Comparison of ENCODE assay signal across 8 cellular contexts in genomic region chrX:149825424-149825823, GRCh38. TPM values are rescaled to one million over a fixed set of nuclear protein-coding genes. Genes with fewer than 3 reads are reported as not detected.
DNase-seq lines count a peak whose midpoint lies in the region; ATAC-seq and TF ChIP-seq lines count a peak whose summit lies in the region.

No MANE protein-coding gene starts in this region.

- no peak overlapping the region for H2BK15ac ChIP-seq in mesenchymal stem cell (ENCODE audit: low read depth, poor library complexity, severe bottlenecking)

- H3K9me3 ChIP-seq in mesenchymal stem cell (ENCODE audit: control insufficient read depth, low read length) (no peaks in the 10 kb centered on the region), ovary (no peaks in the 10 kb centered on the region)

- ATAC-seq in GM19328 (IDR thresholded peaks at IDR 0.05; ENCODE audit: unreplicated experiment) (no peak), GM18868 (IDR thresholded peaks at IDR 0.05; ENCODE audit: unreplicated experiment) (no peak)

- no peak for TF ChIP-seq POLR2A in ovary (IDR thresholded peaks at IDR 0.05)

- no peak overlapping the region for H2AK5ac ChIP-seq in mesenchymal stem cell (ENCODE audit: low read length, severe bottlenecking)

- peak; percentile 36 for DNase-seq in ELR (ENCODE audit: low read depth)
- DNase-seq in NCI-H1105 treated with DMSO at 0.1 percent for 48 hours (lab: John Stamatoyannopoulos, UW) = peak; percentile 36
- peak; percentile 18 for DNase-seq in activated T-helper 1 cell treated with Interleukin-2 at 50 U/mL for 16 hours (ENCODE audit: low read depth)
- peak; percentile 4 for DNase-seq in mesenchymal stem cell
- no peak for DNase-seq in ovary
- no peak for DNase-seq in amniotic stem cell (lab: John Stamatoyannopoulos, UW)

- H3K4me1 ChIP-seq in mesenchymal stem cell (ENCODE audit: control insufficient read depth, insufficient read depth, low read depth, low read length) (no peaks in the 10 kb centered on the region), ovary (ENCODE audit: insufficient read depth) (no peaks in the 10 kb centered on the region)

- no peak overlapping the region for H3K9ac ChIP-seq in mesenchymal stem cell (ENCODE audit: low read length)

- H3K27me3 ChIP-seq in mesenchymal stem cell (ENCODE audit: control insufficient read depth in 1 of 2, insufficient read depth in 1 of 2, low read length in 2 of 2) (peaks cover 0 to 15% of the 10 kb centered on the region in 2 experiments), ovary (no peaks in the 10 kb centered on the region)

- no peak for TF ChIP-seq CTCF in ovary (IDR thresholded peaks at IDR 0.05)

- H2BK12ac ChIP-seq in mesenchymal stem cell (ENCODE audit: low read length in 2 of 2) = no peak overlapping the region

- peak overlapping the region; percentile 19 for H2BK120ac ChIP-seq in mesenchymal stem cell (ENCODE audit: low read depth, low read length)

- H3K36me3 ChIP-seq in mesenchymal stem cell (ENCODE audit: control insufficient read depth in 1 of 2, insufficient read depth in 2 of 2, low read depth in 1 of 2, low read length in 2 of 2) (no peaks in the 10 kb centered on the region), ovary (no peaks in the 10 kb centered on the region)

- no peak overlapping the region for H3K4me2 ChIP-seq in mesenchymal stem cell (ENCODE audit: low read length, poor library complexity, severe bottlenecking)

- no peak for TF ChIP-seq EP300 in ovary (IDR thresholded peaks at IDR 0.05)

- no peak overlapping the region for H3K18ac ChIP-seq in mesenchymal stem cell (ENCODE audit: low read depth in 1 of 2, low read length in 2 of 2)

- no peak overlapping the region for H3K4ac ChIP-seq in mesenchymal stem cell (ENCODE audit: low read depth in 1 of 2, low read length in 2 of 2)

- intact Hi-C loops in ovary (cut with DNase I) = no loop called here

- no peak overlapping the region for H3K4me3 ChIP-seq in mesenchymal stem cell (ENCODE audit: insufficient read depth in 1 of 2, low read depth in 1 of 2, low read length in 2 of 2)
- no peak overlapping the region for H3K4me3 ChIP-seq in ovary

- H3K14ac ChIP-seq in mesenchymal stem cell (ENCODE audit: low read length in 2 of 2) = no peak overlapping the region

- no peak overlapping the region for H3K27ac ChIP-seq in mesenchymal stem cell (ENCODE audit: low read length, poor library complexity, severe bottlenecking)
- no peak overlapping the region for H3K27ac ChIP-seq in ovary

- H3K79me1 ChIP-seq in mesenchymal stem cell (replicated peaks; ENCODE audit: low read length, poor library complexity, severe bottlenecking) = no peaks in the 10 kb centered on the region

- H2AFZ ChIP-seq in mesenchymal stem cell (ENCODE audit: low read depth, low read length) = no peak overlapping the region

- no peak overlapping the region for H3K23ac ChIP-seq in mesenchymal stem cell (ENCODE audit: low read length in 2 of 2)

- no peak overlapping the region for H2BK5ac ChIP-seq in mesenchymal stem cell (ENCODE audit: low read depth, low read length, poor library complexity, severe bottlenecking)

- no peak overlapping the region for H4K8ac ChIP-seq in mesenchymal stem cell (ENCODE audit: low read length)

- 3% methylated on average over 3 of the region's 3 CpGs for WGBS in mesenchymal stem cell
- 3 to 7% (median 4%) methylated on average over 3 of the region's 3 CpGs for WGBS in ovary, 3 donors

- H4K91ac ChIP-seq in mesenchymal stem cell (ENCODE audit: low read length) = no peak overlapping the region

RNA-seq across cellular contexts. Expression of gene MAGEA9, which starts 43.7 kb away (rescaled TPM):
- polyA plus RNA-seq in mesenchymal stem cell (2013, experiment 1 of 2) = not detected
- polyA plus RNA-seq in mesenchymal stem cell (2013, experiment 2 of 2) = not detected
- total RNA-seq in ovary = not detected
- not detected for polyA plus RNA-seq in ovary

RNA-seq across cellular contexts. Expression of gene HSFX1, which starts 51.6 kb away (rescaled TPM):
- 0.22 TPM for polyA plus RNA-seq in mesenchymal stem cell (2013, experiment 1 of 2)
- 0.14 TPM for polyA plus RNA-seq in mesenchymal stem cell (2013, experiment 2 of 2)
- total RNA-seq in ovary = 1 to 10 TPM; 1.7 to 4.9 (median 3.2) TPM
- 1 to 10 TPM in 1 of 2 donors, under 1 TPM in 1; 0.73 to 3.2 TPM for polyA plus RNA-seq in ovary

RNA-seq across cellular contexts. Expression of gene MAGEA8, which starts 55.6 kb away (rescaled TPM):
- not detected for polyA plus RNA-seq in mesenchymal stem cell (2013, experiment 1 of 2)
- polyA plus RNA-seq in mesenchymal stem cell (2013, experiment 2 of 2) = not detected
- total RNA-seq in ovary = not detected
- polyA plus RNA-seq in ovary = not detected

Comparison
In these comparisons a context has a peak if more than half of its experiments do, and no peak if none do; other contexts are left out.
1. DNase-seq: peak in ELR (single experiment), NCI-H1105 treated with DMSO at 0.1 percent for 48 hours (single experiment), activated T-helper 1 cell treated with Interleukin-2 at 50 U/mL for 16 hours (single experiment) and mesenchymal stem cell (single experiment); none in ovary (0 of 5) and amniotic stem cell (single experiment).